ENCODE assay signal across 8 cellular contexts in the genomic region with DNA sequence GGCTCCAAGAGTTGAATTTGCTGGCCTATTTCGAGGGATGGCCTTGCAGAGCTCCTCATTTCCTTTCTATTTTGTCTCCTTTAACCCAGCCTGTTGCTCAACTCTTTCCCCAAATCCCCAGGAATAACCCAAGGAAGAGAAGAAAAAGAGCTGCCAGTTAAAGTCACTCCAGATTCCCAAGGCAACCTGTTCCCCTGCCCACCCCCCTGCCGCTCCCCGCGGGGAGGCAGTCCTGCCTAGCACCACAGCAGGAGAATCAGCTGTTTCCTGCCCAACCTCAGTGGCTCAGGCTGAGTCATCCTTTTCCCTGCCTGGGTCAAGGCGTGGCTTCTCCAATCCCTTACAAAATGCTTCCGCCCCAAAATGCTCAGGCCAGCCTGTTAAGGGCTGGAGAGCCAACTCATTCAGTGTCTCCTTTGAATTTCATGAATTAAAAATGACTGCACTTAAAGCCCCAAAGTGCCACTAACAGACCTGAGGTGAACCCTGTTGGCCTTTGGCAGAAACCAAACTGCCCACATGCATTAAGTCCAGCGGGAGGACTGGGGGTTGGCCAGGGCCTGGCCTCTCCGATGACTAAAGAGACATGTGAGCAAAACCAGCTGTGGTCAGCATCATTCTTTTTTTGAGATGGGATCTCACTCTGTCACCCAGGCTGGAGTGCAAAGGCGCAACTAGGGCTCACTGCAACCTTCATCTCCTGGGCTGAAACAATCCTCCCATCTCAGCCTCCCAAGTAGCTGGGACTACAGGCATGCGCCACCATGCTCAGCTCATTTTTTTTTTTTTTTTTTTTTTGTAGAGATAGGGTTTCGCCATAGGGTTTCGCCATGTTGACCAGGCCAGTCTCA.
DNase-seq lines count a peak whose midpoint lies in the region; ATAC-seq and TF ChIP-seq lines count a peak whose summit lies in the region.

No MANE protein-coding gene starts in this region.

- H3K4me3 ChIP-seq in epithelial cell of proximal tubule (ENCODE audit: low read depth, low read length), result no peak overlapping the region

- H3K9me3 Mint-ChIP-seq in activated naive CD4-positive, alpha-beta T cell treated with anti-CD3 and anti-CD28 coated beads for 36 hours, result no peaks in the 10 kb centered on the region

- no peak overlapping the region for H3K4me3 Mint-ChIP-seq in activated naive CD4-positive, alpha-beta T cell treated with anti-CD3 and anti-CD28 coated beads for 36 hours

- DNase-seq in activated naive CD4-positive, alpha-beta T cell treated with anti-CD3 and anti-CD28 coated beads for 36 hours, result peak; percentile 24
- DNase-seq in activated naive CD4-positive, alpha-beta T cell treated with anti-CD3 and anti-CD28 coated beads, Interleukin-2, amount 50 U/mL, for 16 hours, result no peak
- peak; percentile 4 for DNase-seq in SIG-M5 (lab: John Stamatoyannopoulos, UW)
- peak; percentile 63 for DNase-seq in epithelial cell of proximal tubule (ENCODE audit: low read depth)
- peak; percentile 30 for DNase-seq in midbrain (lab: John Stamatoyannopoulos, UW)
- no peak for DNase-seq in DMS79 (lab: John Stamatoyannopoulos, UW)

- no peak overlapping the region for H3K27ac Mint-ChIP-seq in activated naive CD4-positive, alpha-beta T cell treated with anti-CD3 and anti-CD28 coated beads for 36 hours

- H3K4me1 Mint-ChIP-seq in activated naive CD4-positive, alpha-beta T cell treated with anti-CD3 and anti-CD28 coated beads for 36 hours (ENCODE audit: low read depth), result no peaks in the 10 kb centered on the region

- no peak for ATAC-seq in GM21825 (IDR thresholded peaks at IDR 0.05; ENCODE audit: unreplicated experiment)
- no peak for ATAC-seq in HG03025 (IDR thresholded peaks at IDR 0.05; ENCODE audit: low FRiP score, unreplicated experiment)

- TF ChIP-seq CTCF in epithelial cell of proximal tubule (conservative IDR thresholded peaks at IDR 0.05; ENCODE audit: low read depth, low read length), result peak; percentile 29

- CTCF ChIA-PET in activated naive CD4-positive, alpha-beta T cell treated with anti-CD3 and anti-CD28 coated beads for 36 hours (lab: Charles Lee), result interaction anchor here (1.1 kb wide), 1 partner anchor 332 kb away, joined by 4 read pairs; no protein-coding TSS in a partner anchor

- H3K36me3 Mint-ChIP-seq in activated naive CD4-positive, alpha-beta T cell treated with anti-CD3 and anti-CD28 coated beads for 36 hours (ENCODE audit: low read depth), result no peaks in the 10 kb centered on the region

- intact Hi-C loops in activated naive CD4-positive, alpha-beta T cell treated with anti-CD3 and anti-CD28 coated beads for 36 hours (cut with micrococcal nuclease), result no loop called here

- H3K27me3 Mint-ChIP-seq in activated naive CD4-positive, alpha-beta T cell treated with anti-CD3 and anti-CD28 coated beads for 36 hours (ENCODE audit: low read depth), result no peaks in the 10 kb centered on the region

Comparison
In these comparisons a context has a peak if more than half of its experiments do, and no peak if none do; other contexts are left out.
1. DNase-seq: peak in activated naive CD4-positive, alpha-beta T cell treated with anti-CD3 and anti-CD28 coated beads for 36 hours (single experiment), SIG-M5 (single experiment), epithelial cell of proximal tubule (single experiment) and midbrain (single experiment); none in activated naive CD4-positive, alpha-beta T cell treated with anti-CD3 and anti-CD28 coated beads, Interleukin-2, amount 50 U/mL, for 16 hours (single experiment) and DMS79 (single experiment).